ENCODE assay signal across 16 cellular contexts in genomic region chr19:38090561-38090960, GRCh38.
A peak's percentile ranks its signal among the peaks of the same experiment; 100 is the strongest.
DNase-seq lines count a peak whose midpoint lies in the region; ATAC-seq, FAIRE-seq and TF ChIP-seq lines count a peak whose summit lies in the region.
"Had no signal": no experiment of that assay in that cellular context is flagged by ENCODE, and none has a peak within 500 bp of the region (broad histone marks: within the 10 kb centered on the region; RNA-seq: fewer than 3 reads in every experiment).

No MANE protein-coding gene starts in this region.

- no peaks in the 10 kb centered on the region for H3K27me3 ChIP-seq in right lobe of liver
- no peaks in the 10 kb centered on the region for H3K27me3 ChIP-seq in HepG2 (ENCODE audit: control insufficient read depth in 1 of 2, insufficient read depth in 2 of 2, low read length in 2 of 2)
- no peaks in the 10 kb centered on the region for H3K27me3 ChIP-seq in neuronal stem cell (ENCODE audit: control insufficient read depth in 3 of 3, insufficient read depth in 3 of 3, low read depth in 1 of 3, low read length in 3 of 3)
- H3K27me3 ChIP-seq in PC-3 (ENCODE audit: low read length), result no peaks in the 10 kb centered on the region
- H3K27me3 ChIP-seq: left lung had no signal

- H3K79me2 ChIP-seq in HepG2 (ENCODE audit: insufficient read depth, low read length) (no peaks in the 10 kb centered on the region), PC-3 (ENCODE audit: low read length) (no peaks in the 10 kb centered on the region)

- H2AFZ ChIP-seq in HepG2 (ENCODE audit: low read length), result no peak overlapping the region
- no peak overlapping the region for H2AFZ ChIP-seq in neuronal stem cell (ENCODE audit: low read length)
- no peak overlapping the region for H2AFZ ChIP-seq in PC-3 (ENCODE audit: low read length)
- H2AFZ ChIP-seq: PC-9 had no signal

- H3F3A ChIP-seq in PC-3 (ENCODE audit: low read length, unreplicated experiment), result no peaks in the 10 kb centered on the region

- H3K36me3 ChIP-seq in right lobe of liver (peaks cover 0 to 7% (median 0%) of the 10 kb centered on the region in 4 donors), HepG2 (replicated peaks in 1 of 2; ENCODE audit: control insufficient read depth in 1 of 2, insufficient read depth in 2 of 2, low read length in 2 of 2) (peaks cover 0 to 29% of the 10 kb centered on the region in 2 experiments; a peak in 3 of 5 replicates), neuronal stem cell (replicated peaks in 1 of 2; ENCODE audit: control insufficient read depth in 2 of 2, insufficient read depth in 2 of 2, low read length in 2 of 2) (peaks cover 10 to 45% of the 10 kb centered on the region in 2 donors), PC-3 (ENCODE audit: low read depth, low read length) (peaks cover 4% of the 10 kb centered on the region; the same call in 1 of the 2 replicates)

- CTCF ChIA-PET in HepG2 (lab: Yijun Ruan, JAX; ENCODE audit: low intra/inter-chr PET ratio, low total read pairs) (no interaction called here), PC-3 (lab: Charles Lee) (no interaction called here)

- 100% methylated on average over 1 of the region's 4 CpGs for WGBS in right lobe of liver (ENCODE audit: insufficient coverage, low coverage, low lambda C conversion rate, missing lambda C conversion rate)
- no CpG with 5 or more reads among the region's 4 CpGs for WGBS in HepG2 (ENCODE audit: low lambda C conversion rate)
- no CpG with 5 or more reads among the region's 4 CpGs for WGBS in neuronal stem cell (ENCODE audit: extremely low coverage in 2 of 2, insufficient read length in 2 of 2, insufficient replicate concordance in 1 of 2), 2 donors

- no peak for TF ChIP-seq POLR2A in right lobe of liver (IDR thresholded peaks at IDR 0.05)
- no peak for TF ChIP-seq POLR2A in HepG2 (IDR thresholded peaks at IDR 0.05; ENCODE audit: insufficient read depth in 1 of 2, low read depth in 2 of 2, low read length in 2 of 2)

- no peaks in the 10 kb centered on the region for H3K9me3 ChIP-seq in right lobe of liver
- no peaks in the 10 kb centered on the region for H3K9me3 ChIP-seq in HepG2 (ENCODE audit: low read length)
- H3K9me3 ChIP-seq in neuronal stem cell (replicated peaks in 1 of 2; ENCODE audit: control insufficient read depth in 2 of 2, insufficient read depth in 1 of 2, low read depth in 1 of 2, low read length in 2 of 2), result no peaks in the 10 kb centered on the region
- no peaks in the 10 kb centered on the region for H3K9me3 ChIP-seq in PC-3 (ENCODE audit: low read length)
- H3K9me3 ChIP-seq: left lung had no signal

- no peak overlapping the region for H3K4me2 ChIP-seq in HepG2 (ENCODE audit: low read depth, low read length)
- H3K4me2 ChIP-seq in neuronal stem cell (ENCODE audit: insufficient read depth, low read length, poor library complexity, severe bottlenecking), result no peak overlapping the region
- H3K4me2 ChIP-seq in PC-3 (ENCODE audit: low read length), result no peak overlapping the region
- H3K4me2 ChIP-seq: PC-9 had no signal

- H3K79me1 ChIP-seq in neuronal stem cell (ENCODE audit: low read depth, low read length), result peaks cover 3% of the 10 kb centered on the region

- H3K23ac ChIP-seq in neuronal stem cell (ENCODE audit: low read depth, low read length, poor library complexity), result peak overlapping the region; percentile 17

- H3K4me3 ChIP-seq in right lobe of liver (no peak overlapping the region), HepG2 (replicated peaks in 1 of 3; ENCODE audit: insufficient read depth in 1 of 3, low read depth in 2 of 3, low read length in 3 of 3) (no peak overlapping the region), neuronal stem cell (ENCODE audit: low read length in 2 of 2) (no peak overlapping the region), PC-3 (ENCODE audit: low read length) (no peak overlapping the region)
- H3K4me3 ChIP-seq: left lung, PC-9 had no signal

- no peak overlapping the region for H4K8ac ChIP-seq in neuronal stem cell (ENCODE audit: low read depth, low read length)

- POLR2A ChIA-PET in HepG2 (lab: Yijun Ruan, JAX) (no interaction called here), PC-3 (lab: Charles Lee; ENCODE audit: unreplicated experiment) (no interaction called here)

- H3K27ac ChIP-seq in right lobe of liver (no peak overlapping the region), HepG2 (ENCODE audit: extremely low read length, insufficient read depth, low read length) (no peak overlapping the region), neuronal stem cell (replicated peaks; ENCODE audit: low read length) (no peak overlapping the region), PC-3 (ENCODE audit: low read length) (no peak overlapping the region)
- H3K27ac ChIP-seq: left lung, PC-9 had no signal

- no peak overlapping the region for H2AK5ac ChIP-seq in neuronal stem cell (ENCODE audit: low read depth, low read length)

- no peak overlapping the region for H3K18ac ChIP-seq in neuronal stem cell (ENCODE audit: low read length)

- H3K4me1 ChIP-seq in right lobe of liver, result no peaks in the 10 kb centered on the region
- no peaks in the 10 kb centered on the region for H3K4me1 ChIP-seq in HepG2 (ENCODE audit: insufficient read depth, low read length)
- no peaks in the 10 kb centered on the region for H3K4me1 ChIP-seq in neuronal stem cell (ENCODE audit: control insufficient read depth in 2 of 2, insufficient read depth in 1 of 2, low read depth in 1 of 2, low read length in 2 of 2)
- H3K4me1 ChIP-seq in PC-3 (ENCODE audit: insufficient read depth, low read length), result no peaks in the 10 kb centered on the region

- TF ChIP-seq RAD21 in HepG2 (CRISPR knock-in tag; IDR thresholded peaks at IDR 0.05), result no peak

- DNase-seq in right lobe of liver (peak in 1 of 3 donors; percentile 60), HepG2 (ENCODE audit: low spot score) (no peak), head of caudate nucleus (peak in 41 of 42 donors; percentile 42 to 86 (median 69)), neuronal stem cell (ENCODE audit: low spot score) (no peak), GM19238 (ENCODE audit: insufficient read length, low spot score) (no peak), PC-3 (no peak)
- DNase-seq: activated CD4-positive, CD25-positive, alpha-beta regulatory T cell treated with anti-CD3 and anti-CD28 coated beads, Interleukin-2, amount 50 U/mL, for 72 hours; activated effector memory CD4-positive, alpha-beta T cell treated with Interleukin-2 at 50 U/mL for 16 hours; left lung; NCI-H1694; NCI-H524 treated with DMSO at 0.1 percent for 48 hours; PC-9; stimulated activated naive CD8-positive, alpha-beta T cell treated with anti-CD3 and anti-CD28 coated beads, Interleukin-15, Interleukin-2, amounts not matched to agents 100 U/mL and 50 U/mL, for 24 hours had no signal

- H4K91ac ChIP-seq in neuronal stem cell (ENCODE audit: low read depth, low read length, poor library complexity), result no peak overlapping the region

- intact Hi-C loops in right lobe of liver (cut with DNase I), result loop anchor here in 1 of 2 donors (10.0 kb wide), 1 partner anchor 186 kb away; the partner anchor contains the start of genes SIPA1L3 and WDR87
- intact Hi-C loops in HepG2 (cut with micrococcal nuclease; ENCODE audit: unreplicated experiment), result no loop called here
- intact Hi-C loops in head of caudate nucleus (cut with DNase I), result loop anchor here (10.0 kb wide), 1 partner anchor 186 kb away; the partner anchor contains the start of genes SIPA1L3 and WDR87
- intact Hi-C loops in PC-3 (cut with micrococcal nuclease), result no loop called here

- FAIRE-seq in HepG2 (lab: Jason Lieb, UNC), result no peak
- FAIRE-seq: endothelial cell of umbilical vein had no signal

- H2BK120ac ChIP-seq in neuronal stem cell (ENCODE audit: low read depth, low read length), result no peak overlapping the region

- H3K9me2 ChIP-seq in PC-3 (replicated peaks; ENCODE audit: low read length), result no peaks in the 10 kb centered on the region

- H2BK15ac ChIP-seq in neuronal stem cell (ENCODE audit: low read length), result no peak overlapping the region

- H3K9ac ChIP-seq in HepG2 (ENCODE audit: insufficient read depth, low read depth, low read length) (no peak overlapping the region), neuronal stem cell (ENCODE audit: low read depth, low read length, poor library complexity) (no peak overlapping the region), PC-3 (ENCODE audit: low read length) (no peak overlapping the region)

- no TSS peak for BruUV-seq in HepG2 (replicated peaks; lab: Mats Ljungman, UMichigan)
- BruUV-seq in PC-3 (replicated peaks; lab: Mats Ljungman, UMichigan), result no TSS peak

- H2BK5ac ChIP-seq in neuronal stem cell (ENCODE audit: low read length), result no peak overlapping the region

- no peak overlapping the region for H3K4ac ChIP-seq in neuronal stem cell (ENCODE audit: low read length)

- no peak overlapping the region for H3K14ac ChIP-seq in neuronal stem cell (ENCODE audit: low read length)

- ATAC-seq in right lobe of liver (peak in 3 of 4 donors; percentile 42 to 71 (median 55)), HepG2 (no peak), GM19452 (IDR thresholded peaks at IDR 0.05; ENCODE audit: unreplicated experiment) (no peak), PC-3 (no peak), GM19324 (IDR thresholded peaks at IDR 0.05; ENCODE audit: low FRiP score, unreplicated experiment) (no peak)
- ATAC-seq: left lung; stimulated activated naive CD8-positive, alpha-beta T cell treated with anti-CD3 and anti-CD28 coated beads, Interleukin-15, Interleukin-2, amounts not matched to agents 100 U/mL and 50 U/mL, for 24 hours had no signal

- in situ Hi-C loops in HepG2 (cut with HindIII; ENCODE audit: extremely low pct_ligation_motif_present, low pct_unique_long_range_greater_than_20kb), result no loop called here

- H2BK12ac ChIP-seq in neuronal stem cell (ENCODE audit: low read length), result no peak overlapping the region

- no peak for TF ChIP-seq CTCF in right lobe of liver (IDR thresholded peaks at IDR 0.05)
- no peak for TF ChIP-seq CTCF in HepG2 (CRISPR knock-in tag; IDR thresholded peaks at IDR 0.05)
- no peak for TF ChIP-seq CTCF in PC-3 (conservative IDR thresholded peaks at IDR 0.05; ENCODE audit: low read depth, low read length)

- TF ChIP-seq EP300 in HepG2 (IDR thresholded peaks at IDR 0.05; ENCODE audit: low read depth in 2 of 2, low read length in 2 of 2) (no peak), HepG2 (CRISPR knock-in tag; IDR thresholded peaks at IDR 0.05; ENCODE audit: borderline replicate concordance) (no peak)

- H4K20me1 ChIP-seq in HepG2 (ENCODE audit: insufficient read depth, low read length) (no peaks in the 10 kb centered on the region), PC-3 (ENCODE audit: low read length) (no peaks in the 10 kb centered on the region)

TF ChIP-seq in HepG2, 621 proteins besides CTCF, POLR2A, EP300 and RAD21 (continues in another document):
- TF ChIP-seq ZNF367 (CRISPR knock-in tag; IDR thresholded peaks at IDR 0.05; ENCODE audit: borderline replicate concordance), result no peak
- TF ChIP-seq RORA (CRISPR knock-in tag; IDR thresholded peaks at IDR 0.05), result no peak
- TF ChIP-seq ZNF703 (CRISPR knock-in tag; IDR thresholded peaks at IDR 0.05; ENCODE audit: borderline replicate concordance), result no peak

Comparison
In these comparisons a context has a peak if more than half of its experiments do, and no peak if none do; other contexts are left out.
1. ATAC-seq: peak in right lobe of liver (3 of 4); none in HepG2 (single experiment), GM19452 (single experiment), PC-3 (single experiment) and GM19324 (single experiment).
2. DNase-seq: peak in head of caudate nucleus (41 of 42); none in HepG2 (single experiment), neuronal stem cell (single experiment), GM19238 (single experiment) and PC-3 (single experiment).